Comparison of ENCODE assay signal across 8 cellular contexts in genomic region chr3:138051946-138052802, GRCh38. TPM values are rescaled to one million over a fixed set of nuclear protein-coding genes. Genes with fewer than 3 reads are reported as not detected.
DNase-seq lines count a peak whose midpoint lies in the region; TF ChIP-seq lines count a peak whose summit lies in the region.

No MANE protein-coding gene starts in this region.

- no TSS peak for BruUV-seq in A673 (replicated peaks; lab: Mats Ljungman, UMichigan)

- in situ Hi-C loops in astrocyte of the cerebellum (cut with HindIII; ENCODE audit: low sequenced_read_pairs), result no loop called here

- DNase-seq in A673 (ENCODE audit: low spot score) (peak; percentile 53), GM04504 (ENCODE audit: low read depth) (peak; percentile 19), HFFc6 (peak; percentile 50), NB4 (ENCODE audit: low read depth) (peak; percentile 65), astrocyte of the cerebellum (ENCODE audit: low read depth) (peak; percentile 33), kidney epithelial cell (ENCODE audit: low read depth) (no peak), NCI-H1436 (lab: John Stamatoyannopoulos, UW) (no peak)
- no peak for DNase-seq in activated effector memory CD4-positive, alpha-beta T cell treated with Interleukin-2 at 50 U/mL for 16 hours

- H3K27ac Mint-ChIP-seq in HFFc6, result no peak overlapping the region

- TF ChIP-seq CTCF in A673 (conservative IDR thresholded peaks at IDR 0.05; ENCODE audit: low read depth, low read length), result peak; percentile 74
- TF ChIP-seq CTCF in HFFc6 (IDR thresholded peaks at IDR 0.05), result peak; percentile 85
- TF ChIP-seq CTCF in NB4 (IDR thresholded peaks at IDR 0.05; ENCODE audit: low read depth, low read length), result peak; percentile 76
- peak; percentile 84 for TF ChIP-seq CTCF in astrocyte of the cerebellum (IDR thresholded peaks at IDR 0.05; ENCODE audit: low read depth, low read length, missing control alignments)
- TF ChIP-seq CTCF in kidney epithelial cell (IDR thresholded peaks at IDR 0.05; ENCODE audit: insufficient read depth, low read length, poor library complexity, severe bottlenecking), result peak; percentile 83

- H3K36me3 ChIP-seq in A673 (ENCODE audit: insufficient read depth, low read length, poor library complexity, severe bottlenecking) (no peaks in the 10 kb centered on the region), kidney epithelial cell (ENCODE audit: control insufficient read depth, insufficient read depth, low read length) (peaks cover 2% of the 10 kb centered on the region)

- no peak for TF ChIP-seq POLR2A in NB4 (IDR thresholded peaks at IDR 0.05; ENCODE audit: extremely low read depth, insufficient read length)

- no peaks in the 10 kb centered on the region for H3K9me3 Mint-ChIP-seq in HFFc6

- H3K27me3 ChIP-seq in A673 (replicated peaks; ENCODE audit: insufficient read depth, low read depth, low read length, poor library complexity) (no peaks in the 10 kb centered on the region), kidney epithelial cell (ENCODE audit: control insufficient read depth, insufficient read depth, low read length) (no peaks in the 10 kb centered on the region)

- H3K4me3 Mint-ChIP-seq in HFFc6, result no peak overlapping the region

- H3K4me3 ChIP-seq in A673 (ENCODE audit: low read depth, low read length, poor library complexity, severe bottlenecking) (no peak overlapping the region), NB4 (ENCODE audit: low read depth, low read length) (no peak overlapping the region), astrocyte of the cerebellum (ENCODE audit: low read depth, low read length) (no peak overlapping the region), kidney epithelial cell (ENCODE audit: low read depth, low read length) (no peak overlapping the region)

- intact Hi-C loops in A673 (cut with micrococcal nuclease; ENCODE audit: unreplicated experiment), result loop anchor here (10.0 kb wide), 1 partner anchor 947 kb away; no protein-coding TSS in a partner anchor

- H3K4me1 Mint-ChIP-seq in HFFc6 (ENCODE audit: low read depth), result peaks cover 20% of the 10 kb centered on the region

- H3K27ac ChIP-seq in A673 (ENCODE audit: low read depth, low read length, poor library complexity, severe bottlenecking), result no peak overlapping the region

- H3K4me1 ChIP-seq in A673 (ENCODE audit: insufficient read depth, low read length, poor library complexity, severe bottlenecking), result no peaks in the 10 kb centered on the region

- peaks cover 10% of the 10 kb centered on the region for H3K36me3 Mint-ChIP-seq in HFFc6 (ENCODE audit: low read depth)

- no peaks in the 10 kb centered on the region; the same call in 1 of the 2 replicates for H3K27me3 Mint-ChIP-seq in HFFc6 (ENCODE audit: insufficient read depth)

- POLR2A ChIA-PET in A673 (lab: Charles Lee; ENCODE audit: low non-redundant PET), result no interaction called here

- H3K9me3 ChIP-seq in A673 (ENCODE audit: low read depth, low read length, poor library complexity, severe bottlenecking), result no peaks in the 10 kb centered on the region

- CTCF ChIA-PET in A673 (lab: Charles Lee), result interaction anchor here (1.5 kb wide), 1 partner anchor 8 kb away, joined by 6 read pairs; no protein-coding TSS in a partner anchor

RNA-seq across cellular contexts. Expression of gene CLDN18, which starts 42.2 kb away (rescaled TPM):
- not detected in 2 replicates for total RNA-seq in A673 (2021)
- not detected for total RNA-seq in HFFc6 (2021; fragmentation: NEBNext Ultra II Directional; extraction: Animal tissue kit (Norgen Biotek cat#: 25700))
- not detected in 2 replicates for total RNA-seq in kidney epithelial cell

Comparison
In these comparisons a context has a peak if more than half of its experiments do, and no peak if none do; other contexts are left out.
1. DNase-seq: peak in A673 (single experiment), GM04504 (single experiment), HFFc6 (single experiment), NB4 (single experiment) and astrocyte of the cerebellum (single experiment); none in kidney epithelial cell (single experiment), NCI-H1436 (single experiment) and activated effector memory CD4-positive, alpha-beta T cell treated with Interleukin-2 at 50 U/mL for 16 hours (single experiment).
2. Peak in every context shown above with its lines, with median percentiles within 50 percentile points of each other: CTCF ChIP-seq.